In the genomic region with DNA sequence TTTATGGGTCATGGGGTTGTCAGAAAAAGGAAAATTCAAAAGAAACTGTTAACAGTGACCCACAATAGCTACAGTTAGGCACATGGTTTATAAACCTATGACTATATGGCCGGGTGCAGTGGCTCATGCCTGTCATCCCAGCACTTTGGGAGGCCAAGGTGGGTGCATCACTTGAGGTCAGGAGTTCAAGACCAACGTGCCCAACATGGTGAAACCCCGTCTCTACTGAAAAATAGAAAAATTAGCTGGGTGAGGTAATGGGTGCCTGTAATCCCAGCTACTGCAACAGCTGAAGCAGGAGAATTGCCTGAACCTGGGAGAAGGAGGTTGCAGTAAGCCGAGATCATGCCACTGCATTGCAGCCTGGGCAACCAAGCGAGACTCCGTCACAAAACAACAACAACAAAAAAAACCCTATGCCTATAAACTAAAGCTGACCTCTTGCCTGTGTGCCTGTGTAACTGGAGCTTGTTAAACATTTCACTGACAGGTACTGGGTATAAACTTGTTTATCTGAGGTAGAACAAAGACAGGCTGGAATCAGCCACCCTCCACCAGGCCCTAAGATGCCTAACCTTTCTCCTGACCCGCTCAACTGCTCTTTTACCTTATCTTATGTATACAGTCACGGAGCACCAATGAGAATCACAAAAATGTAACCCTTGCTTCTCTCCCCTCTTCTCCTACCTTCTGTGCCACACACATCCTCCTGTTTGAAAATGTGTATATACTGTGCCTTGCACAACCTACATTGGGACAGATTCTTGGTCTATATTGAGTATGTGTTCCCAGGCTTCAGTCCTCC, we compare ENCODE assay signal across 18 cellular contexts.
A peak's percentile ranks its signal among the peaks of the same experiment; 100 is the strongest.
DNase-seq lines count a peak whose midpoint lies in the region; ATAC-seq and TF ChIP-seq lines count a peak whose summit lies in the region.
"Had no signal": no experiment of that assay in that cellular context is flagged by ENCODE, and none has a peak within 500 bp of the region (broad histone marks: within the 10 kb centered on the region; RNA-seq: fewer than 3 reads in every experiment).

No MANE protein-coding gene starts in this region.

- no peak for TF ChIP-seq CTCF in CD8-positive, alpha-beta T cell (IDR thresholded peaks at IDR 0.05)
- TF ChIP-seq CTCF in SU-DHL-6 (IDR thresholded peaks at IDR 0.05; ENCODE audit: insufficient read depth, low read length, poor library complexity, severe bottlenecking) (no peak), hepatocyte (IDR thresholded peaks at IDR 0.05; ENCODE audit: poor library complexity) (no peak), neural progenitor cell (IDR thresholded peaks at IDR 0.05) (no peak)

- H3K36me3 ChIP-seq in CD8-positive, alpha-beta T cell (ENCODE audit: insufficient read depth, low read length): no peaks in the 10 kb centered on the region
- H3K36me3 ChIP-seq in SU-DHL-6 (ENCODE audit: low read length) (no peaks in the 10 kb centered on the region), hepatocyte (replicated peaks; ENCODE audit: insufficient read depth, low read depth) (no peaks in the 10 kb centered on the region), neural progenitor cell (no peaks in the 10 kb centered on the region)

- H3K79me2 ChIP-seq in SU-DHL-6 (ENCODE audit: insufficient read depth, low read length): no peaks in the 10 kb centered on the region
- no peaks in the 10 kb centered on the region for H3K79me2 ChIP-seq in hepatocyte
- no peaks in the 10 kb centered on the region for H3K79me2 ChIP-seq in neural progenitor cell (ENCODE audit: low read depth)

- H2AFZ ChIP-seq in SU-DHL-6 (ENCODE audit: low read depth, low read length, severe bottlenecking) (peak overlapping the region; percentile 65), hepatocyte (no peak overlapping the region), neural progenitor cell (replicated peaks) (no peak overlapping the region)

- H3K36me3 Mint-ChIP-seq in CD8-positive, alpha-beta T cell: peaks cover 14% of the 10 kb centered on the region
- no peaks in the 10 kb centered on the region for H3K36me3 Mint-ChIP-seq in neural progenitor cell

- ATAC-seq in CD8-positive, alpha-beta T cell: no peak
- ATAC-seq in GM19324 (IDR thresholded peaks at IDR 0.05; ENCODE audit: low FRiP score, unreplicated experiment): no peak
- ATAC-seq: PC-3, SK-N-SH treated with all-trans-retinoic acid at 6 μM for 48 hours had no signal

- no peak overlapping the region for H3K27ac ChIP-seq in CD8-positive, alpha-beta T cell (ENCODE audit: low read depth, low read length)
- H3K27ac ChIP-seq in SU-DHL-6 (ENCODE audit: low read depth, low read length) (no peak overlapping the region), hepatocyte (peak overlapping the region; percentile 69), neural progenitor cell (no peak overlapping the region)

- H3F3A ChIP-seq in SU-DHL-6 (ENCODE audit: insufficient read depth): peaks cover 5% of the 10 kb centered on the region; the same call in 1 of the 2 replicates
- peaks cover 21% of the 10 kb centered on the region for H3F3A ChIP-seq in neural progenitor cell (ENCODE audit: low read depth)

- H3K9me3 Mint-ChIP-seq in CD8-positive, alpha-beta T cell: peaks cover 16% of the 10 kb centered on the region
- no peaks in the 10 kb centered on the region for H3K9me3 Mint-ChIP-seq in neural progenitor cell

- no peaks in the 10 kb centered on the region for H3K27me3 Mint-ChIP-seq in CD8-positive, alpha-beta T cell (ENCODE audit: low read depth)
- H3K27me3 Mint-ChIP-seq in neural progenitor cell (ENCODE audit: insufficient read depth, low read depth): peaks cover 8% of the 10 kb centered on the region
- H3K27me3 Mint-ChIP-seq: CD4-positive, alpha-beta T cell had no signal

- H3K27ac Mint-ChIP-seq in CD8-positive, alpha-beta T cell: peak overlapping the region; percentile 41
- H3K27ac Mint-ChIP-seq in neural progenitor cell: peak overlapping the region; percentile 15
- H3K27ac Mint-ChIP-seq: CD4-positive, alpha-beta T cell had no signal

- H3K4me2 ChIP-seq in SU-DHL-6 (ENCODE audit: low read depth, low read length, poor library complexity, severe bottlenecking) (no peak overlapping the region), hepatocyte (no peak overlapping the region), neural progenitor cell (no peak overlapping the region)

- H3K4me3 Mint-ChIP-seq in CD8-positive, alpha-beta T cell: no peak overlapping the region
- H3K4me3 Mint-ChIP-seq in neural progenitor cell: no peak overlapping the region
- H3K4me3 Mint-ChIP-seq: CD4-positive, alpha-beta T cell had no signal

- intact Hi-C loops in CD8-positive, alpha-beta T cell (cut with DNase I, micrococcal nuclease): no loop called here

- H3K9ac ChIP-seq in SU-DHL-6 (ENCODE audit: low read length) (no peak overlapping the region), neural progenitor cell (no peak overlapping the region)

- POLR2A ChIA-PET in CD8-positive, alpha-beta T cell (lab: Charles Lee): interaction anchor here (1.4 to 1.6 kb wide), 2 partner anchors 63 to 174 kb away, joined by 3 to 4 read pairs; a partner anchor contains a TSS

- H3K9me2 ChIP-seq in SU-DHL-6 (replicated peaks; ENCODE audit: insufficient read depth, low read length): no peaks in the 10 kb centered on the region
- no peaks in the 10 kb centered on the region for H3K9me2 ChIP-seq in hepatocyte (replicated peaks; ENCODE audit: insufficient read depth)

- no peaks in the 10 kb centered on the region for H3K27me3 ChIP-seq in CD8-positive, alpha-beta T cell (ENCODE audit: insufficient read depth, low read length)
- no peaks in the 10 kb centered on the region for H3K27me3 ChIP-seq in SU-DHL-6 (ENCODE audit: low read length)
- H3K27me3 ChIP-seq in hepatocyte: no peaks in the 10 kb centered on the region
- no peaks in the 10 kb centered on the region for H3K27me3 ChIP-seq in neural progenitor cell

- WGBS in hepatocyte (ENCODE audit: low lambda C conversion rate, missing lambda C conversion rate): 42% methylated on average over 8 of the region's 8 CpGs

- peaks cover 21% of the 10 kb centered on the region for H3K4me1 Mint-ChIP-seq in CD8-positive, alpha-beta T cell (ENCODE audit: low read depth)
- H3K4me1 Mint-ChIP-seq in neural progenitor cell: peaks cover 5% of the 10 kb centered on the region

- H3K4me3 ChIP-seq in CD8-positive, alpha-beta T cell (ENCODE audit: low read depth, low read length): no peak overlapping the region
- H3K4me3 ChIP-seq in SU-DHL-6 (ENCODE audit: insufficient read depth, low read length, poor library complexity, severe bottlenecking): no peak overlapping the region
- no peak overlapping the region for H3K4me3 ChIP-seq in hepatocyte
- H3K4me3 ChIP-seq in neural progenitor cell: no peak overlapping the region

- no peak for DNase-seq in CD8-positive, alpha-beta T cell
- DNase-seq in hepatocyte (ENCODE audit: low spot score) (peak; percentile 22), neural progenitor cell (ENCODE audit: low spot score) (no peak), COLO829 (ENCODE audit: low spot score) (no peak), cerebellar nuclear complex (lab: John Stamatoyannopoulos, UW) (no peak)
- DNase-seq: AML-193; CD4-positive, alpha-beta T cell; DMS 273 treated with DMSO at 0.1 percent for 48 hours; HCEC 1CT; KBM-7; NCI-H1092; NCI-H1694 treated with DMSO at 0.1 percent for 48 hours; NCI-H345; NCI-H69; PC-3 had no signal

- no peaks in the 10 kb centered on the region for H4K20me1 ChIP-seq in SU-DHL-6 (ENCODE audit: low read depth, low read length)
- no peaks in the 10 kb centered on the region for H4K20me1 ChIP-seq in hepatocyte (ENCODE audit: insufficient read depth, poor library complexity, severe bottlenecking)
- H4K20me1 ChIP-seq in neural progenitor cell (ENCODE audit: low read depth): no peaks in the 10 kb centered on the region

- peaks cover 5% of the 10 kb centered on the region for H3K4me1 ChIP-seq in CD8-positive, alpha-beta T cell (ENCODE audit: insufficient read depth, low read length)
- peaks cover 11% of the 10 kb centered on the region for H3K4me1 ChIP-seq in hepatocyte (ENCODE audit: insufficient read depth)
- peaks cover 6% of the 10 kb centered on the region for H3K4me1 ChIP-seq in neural progenitor cell

- no peaks in the 10 kb centered on the region for H3K9me3 ChIP-seq in CD8-positive, alpha-beta T cell (ENCODE audit: low read length)
- H3K9me3 ChIP-seq in SU-DHL-6 (ENCODE audit: insufficient read depth, low read length) (no peaks in the 10 kb centered on the region), hepatocyte (ENCODE audit: low read depth) (no peaks in the 10 kb centered on the region), neural progenitor cell (ENCODE audit: low read depth) (no peaks in the 10 kb centered on the region)

- CTCF ChIA-PET in CD8-positive, alpha-beta T cell (lab: Charles Lee): interaction anchor here (0.7 to 2.0 kb wide), 3 partner anchors 187 to 934 kb away, joined by 4 to 8 read pairs (median 5); no protein-coding TSS in a partner anchor
